ENCODE assay signal across 16 cellular contexts in genomic region chr5:14004598-14005394, GRCh38.
"Had no signal": no experiment of that assay in that cellular context is flagged by ENCODE, and none has a peak within 500 bp of the region (broad histone marks: within the 10 kb centered on the region; RNA-seq: fewer than 3 reads in every experiment).

No MANE protein-coding gene starts in this region.

- H3K9me3 ChIP-seq: transverse colon had no signal

- DNase-seq: activated CD4-positive, alpha-beta T cell treated with anti-CD3 and anti-CD28 coated beads, Interleukin-2, amount 50 U/mL, for 4 hours; activated CD8-positive, alpha-beta memory T cell treated with anti-CD3 and anti-CD28 coated beads, Interleukin-2, amount 10 ng/mL, durations not matched to agents 7 days and 5 days; activated effector memory CD4-positive, alpha-beta T cell treated with Interleukin-2 at 50 U/mL for 16 hours; activated T-cell treated with anti-CD3 and anti-CD28 coated beads, Interleukin-2, amount 50 U/mL, for 24 hours; amygdala; brain microvascular endothelial cell; endodermal cell; foreskin keratinocyte; heart left ventricle; islet precursor cell; occipital lobe; psoas muscle; stimulated activated CD4-positive, alpha-beta T cell treated with anti-CD3 and anti-CD28 coated beads, Interleukin-2, amount 100 ng/mL, for 24 hours; stimulated activated naive CD4-positive, alpha-beta T cell; substantia nigra; transverse colon had no signal

- H3K27me3 ChIP-seq: brain microvascular endothelial cell, foreskin keratinocyte, heart left ventricle, transverse colon had no signal

- H3K27ac ChIP-seq: brain microvascular endothelial cell, foreskin keratinocyte, heart left ventricle, psoas muscle, transverse colon had no signal

- H3K4me3 ChIP-seq: heart left ventricle, psoas muscle, transverse colon had no signal

- H3K36me3 ChIP-seq: brain microvascular endothelial cell, heart left ventricle, transverse colon had no signal

- H3K4me1 ChIP-seq: foreskin keratinocyte, psoas muscle had no signal
